Comparison of ENCODE assay signal across 9 cellular contexts in genomic region chr2:207632575-207633492, GRCh38. TPM values are rescaled to one million over a fixed set of nuclear protein-coding genes. Genes with fewer than 3 reads are reported as not detected.
DNase-seq lines count a peak whose midpoint lies in the region; ATAC-seq and TF ChIP-seq lines count a peak whose summit lies in the region.
"Had no signal": no experiment of that assay in that cellular context is flagged by ENCODE, and none has a peak within 500 bp of the region (broad histone marks: within the 10 kb centered on the region; RNA-seq: fewer than 3 reads in every experiment).

No MANE protein-coding gene starts in this region.

- H3K9me3 ChIP-seq in PC-9 (ENCODE audit: insufficient read depth, low read depth), result no peaks in the 10 kb centered on the region

- H3F3A ChIP-seq in PC-9 (ENCODE audit: insufficient read depth, low read depth), result peaks cover 44% of the 10 kb centered on the region

- peak overlapping the region; percentile 28; the same call in 1 of the 2 replicates for H3K4me3 ChIP-seq in PC-9
- H3K4me3 ChIP-seq in fibroblast of villous mesenchyme (ENCODE audit: low read depth, low read length), result no peak overlapping the region
- H3K4me3 ChIP-seq: cardiac muscle cell had no signal

- H4K20me1 ChIP-seq in PC-9 (ENCODE audit: insufficient read depth), result no peaks in the 10 kb centered on the region

- no peak overlapping the region for H2AFZ ChIP-seq in PC-9

- DNase-seq in A172 (ENCODE audit: low spot score) (peak; percentile 68), PC-9 (peak; percentile 77 to 97), fibroblast of villous mesenchyme (ENCODE audit: low read depth) (peak; percentile 49), UCSD-AML1 (lab: John Stamatoyannopoulos, UW; ENCODE audit: unreplicated experiment) (no peak), RPMI8226 (no peak)

- no peaks in the 10 kb centered on the region for H3K27me3 ChIP-seq in PC-9 (ENCODE audit: insufficient read depth, low read depth)
- H3K27me3 ChIP-seq: cardiac muscle cell had no signal

- BruUV-seq in PC-9 (replicated peaks; lab: Mats Ljungman, UMichigan), result no TSS peak

- no peaks in the 10 kb centered on the region for H3K36me3 ChIP-seq in PC-9 (ENCODE audit: low read depth)
- H3K36me3 ChIP-seq: cardiac muscle cell had no signal

- H3K27ac ChIP-seq in PC-9, result peak overlapping the region; percentile 96
- H3K27ac ChIP-seq: cardiac muscle cell had no signal

- H3K4me2 ChIP-seq in PC-9, result peak overlapping the region; percentile 72

- H3K79me2 ChIP-seq in PC-9 (ENCODE audit: low read depth), result no peaks in the 10 kb centered on the region

- ATAC-seq in GM21423 (IDR thresholded peaks at IDR 0.05; ENCODE audit: unreplicated experiment), result peak; percentile 51
- ATAC-seq in HG03097 (IDR thresholded peaks at IDR 0.05; ENCODE audit: low FRiP score, unreplicated experiment), result no peak
- no peak for ATAC-seq in HG03469 (IDR thresholded peaks at IDR 0.05; ENCODE audit: unreplicated experiment)

- no peaks in the 10 kb centered on the region for H3K9me2 ChIP-seq in PC-9 (ENCODE audit: insufficient read depth)

- peaks cover 50% of the 10 kb centered on the region for H3K4me1 ChIP-seq in PC-9 (replicated peaks; ENCODE audit: insufficient read depth)

- POLR2A ChIA-PET in PC-9 (lab: Charles Lee; ENCODE audit: unreplicated experiment), result interaction anchor here (1.2 to 1.9 kb wide), 2 partner anchors 15 to 78 kb away, joined by 3 to 10 read pairs; partner anchors contain the start of gene CCNYL1

- no peak for TF ChIP-seq CTCF in PC-9 (conservative IDR thresholded peaks at IDR 0.05)
- TF ChIP-seq CTCF in fibroblast of villous mesenchyme (IDR thresholded peaks at IDR 0.05; ENCODE audit: insufficient read depth, low read depth, low read length), result no peak

- CTCF ChIA-PET in PC-9 (lab: Charles Lee), result interaction anchor here (0.6 to 0.9 kb wide), 2 partner anchors 92 to 439 kb away, joined by 3 to 7 read pairs; no protein-coding TSS in a partner anchor

- intact Hi-C loops in PC-9 (cut with micrococcal nuclease; ENCODE audit: unreplicated experiment), result loop anchor here (1.0 kb wide), 3 partner anchors 44 to 90 kb away; no protein-coding TSS in a partner anchor

RNA-seq across cellular contexts. Expression of gene METTL21A, which starts 7.6 kb away (rescaled TPM):
- total RNA-seq in A172 (2014; rRNA removed; shearing (Covaris generic)), result 62.9 and 67.6 TPM in 2 replicates
- total RNA-seq in PC-9 (2021) (11.7 and 13.6 TPM in 2 replicates), fibroblast of villous mesenchyme (8.4 and 13.0 TPM in 2 replicates)

Comparison
In these comparisons a context has a peak if more than half of its experiments do, and no peak if none do; other contexts are left out.
1. DNase-seq: peak in A172 (single experiment), PC-9 (2 of 2) and fibroblast of villous mesenchyme (single experiment); none in UCSD-AML1 (single experiment) and RPMI8226 (single experiment).